In the genomic region with DNA sequence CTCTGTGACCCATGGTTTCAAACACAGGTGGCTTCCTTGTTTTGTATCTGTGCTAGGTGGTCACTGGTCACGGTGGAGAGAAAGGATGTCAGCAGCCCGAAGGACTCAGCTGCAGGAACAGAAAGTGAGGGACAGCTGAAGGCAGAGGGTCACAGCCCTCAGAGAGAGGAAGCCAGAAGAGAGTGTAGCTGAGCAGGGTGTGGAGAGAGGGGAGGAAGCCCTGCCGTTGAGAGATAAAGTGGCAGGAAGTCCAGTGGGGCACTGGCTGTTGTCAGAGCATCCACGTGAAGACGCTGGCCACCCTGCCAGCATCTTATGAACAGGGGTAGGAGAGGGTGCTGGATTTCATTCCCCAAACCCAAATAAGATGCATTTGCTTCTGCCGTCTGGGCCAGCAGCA, we compare ENCODE assay signal across 1 cellular context.
A peak's percentile ranks its signal among the peaks of the same experiment; 100 is the strongest.
TF ChIP-seq lines count a peak whose summit lies in the region.

No MANE protein-coding gene starts in this region.

TF ChIP-seq in K562, 482 proteins besides CTCF, POLR2A, EP300 and RAD21 (continued from another document and continues in another):
- TF ChIP-seq, protein P1, sequence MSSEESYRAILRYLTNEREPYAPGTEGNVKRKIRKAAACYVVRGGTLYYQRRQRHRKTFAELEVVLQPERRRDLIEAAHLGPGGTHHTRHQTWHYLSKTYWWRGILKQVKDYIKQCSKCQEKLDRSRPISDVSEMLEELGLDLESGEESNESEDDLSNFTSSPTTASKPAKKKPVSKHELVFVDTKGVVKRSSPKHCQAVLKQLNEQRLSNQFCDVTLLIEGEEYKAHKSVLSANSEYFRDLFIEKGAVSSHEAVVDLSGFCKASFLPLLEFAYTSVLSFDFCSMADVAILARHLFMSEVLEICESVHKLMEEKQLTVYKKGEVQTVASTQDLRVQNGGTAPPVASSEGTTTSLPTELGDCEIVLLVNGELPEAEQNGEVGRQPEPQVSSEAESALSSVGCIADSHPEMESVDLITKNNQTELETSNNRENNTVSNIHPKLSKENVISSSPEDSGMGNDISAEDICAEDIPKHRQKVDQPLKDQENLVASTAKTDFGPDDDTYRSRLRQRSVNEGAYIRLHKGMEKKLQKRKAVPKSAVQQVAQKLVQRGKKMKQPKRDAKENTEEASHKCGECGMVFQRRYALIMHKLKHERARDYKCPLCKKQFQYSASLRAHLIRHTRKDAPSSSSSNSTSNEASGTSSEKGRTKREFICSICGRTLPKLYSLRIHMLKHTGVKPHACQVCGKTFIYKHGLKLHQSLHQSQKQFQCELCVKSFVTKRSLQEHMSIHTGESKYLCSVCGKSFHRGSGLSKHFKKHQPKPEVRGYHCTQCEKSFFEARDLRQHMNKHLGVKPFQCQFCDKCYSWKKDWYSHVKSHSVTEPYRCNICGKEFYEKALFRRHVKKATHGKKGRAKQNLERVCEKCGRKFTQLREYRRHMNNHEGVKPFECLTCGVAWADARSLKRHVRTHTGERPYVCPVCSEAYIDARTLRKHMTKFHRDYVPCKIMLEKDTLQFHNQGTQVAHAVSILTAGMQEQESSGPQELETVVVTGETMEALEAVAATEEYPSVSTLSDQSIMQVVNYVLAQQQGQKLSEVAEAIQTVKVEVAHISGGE (CRISPR knock-in tag; IDR thresholded peaks at IDR 0.05) = 0 out of 6 replicates have a peak, but pooled peaks of 1 of the 3 experiments have one; percentile 16
- TF ChIP-seq NR1H2 (CRISPR knock-in tag; IDR thresholded peaks at IDR 0.05) (no peak), KDM2B (CRISPR knock-in tag; IDR thresholded peaks at IDR 0.05) (no peak), EHMT2 (IDR thresholded peaks at IDR 0.05) (0 out of 2 replicates have a peak, but pooled peaks have one; percentile 40), CBX3 (IDR thresholded peaks at IDR 0.05; ENCODE audit: borderline replicate concordance in 1 of 2, low read length in 2 of 2) (peak in 1 of 2 experiments; percentile 54; a peak in 1 of 3 replicates), TRIM24 (IDR thresholded peaks at IDR 0.05) (peak; percentile 51 to 67; a peak in 2 of 4 replicates), HDAC1 (IDR thresholded peaks at IDR 0.05) (peak; percentile 24 to 70; a peak in 2 of 4 replicates), CTBP1 (IDR thresholded peaks at IDR 0.05; ENCODE audit: borderline replicate concordance) (peak; percentile 86), SPI1 (IDR thresholded peaks at IDR 0.05; ENCODE audit: borderline replicate concordance, low read depth, low read length) (peak; percentile 94), MYNN (IDR thresholded peaks at IDR 0.05) (peak; percentile 76; the same call in 1 of the 2 replicates), MYNN (CRISPR knock-in tag; IDR thresholded peaks at IDR 0.05) (no peak), ZFP36 (IDR thresholded peaks at IDR 0.05; ENCODE audit: low read depth, low read length, partially characterized antibody) (peak; percentile 18), KAT2B (IDR thresholded peaks at IDR 0.05; ENCODE audit: low read depth, low read length) (no peak), E2F3 (CRISPR knock-in tag; IDR thresholded peaks at IDR 0.05) (peak; percentile 16; the same call in 1 of the 2 replicates), KDM4B (IDR thresholded peaks at IDR 0.05; ENCODE audit: borderline replicate concordance in 2 of 2, low read depth in 1 of 2) (no peak)
- TF ChIP-seq, protein P2, sequence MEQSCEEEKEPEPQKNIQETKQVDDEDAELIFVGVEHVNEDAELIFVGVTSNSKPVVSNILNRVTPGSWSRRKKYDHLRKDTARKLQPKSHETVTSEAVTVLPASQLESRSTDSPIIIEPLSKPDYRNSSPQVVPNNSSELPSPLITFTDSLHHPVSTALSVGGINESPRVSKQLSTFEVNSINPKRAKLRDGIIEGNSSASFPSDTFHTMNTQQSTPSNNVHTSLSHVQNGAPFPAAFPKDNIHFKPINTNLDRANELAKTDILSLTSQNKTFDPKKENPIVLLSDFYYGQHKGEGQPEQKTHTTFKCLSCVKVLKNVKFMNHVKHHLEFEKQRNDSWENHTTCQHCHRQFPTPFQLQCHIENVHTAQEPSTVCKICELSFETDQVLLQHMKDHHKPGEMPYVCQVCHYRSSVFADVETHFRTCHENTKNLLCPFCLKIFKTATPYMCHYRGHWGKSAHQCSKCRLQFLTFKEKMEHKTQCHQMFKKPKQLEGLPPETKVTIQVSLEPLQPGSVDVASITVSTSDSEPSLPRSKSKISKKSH (CRISPR knock-in tag; IDR thresholded peaks at IDR 0.05) = no peak
- TF ChIP-seq, protein P3, sequence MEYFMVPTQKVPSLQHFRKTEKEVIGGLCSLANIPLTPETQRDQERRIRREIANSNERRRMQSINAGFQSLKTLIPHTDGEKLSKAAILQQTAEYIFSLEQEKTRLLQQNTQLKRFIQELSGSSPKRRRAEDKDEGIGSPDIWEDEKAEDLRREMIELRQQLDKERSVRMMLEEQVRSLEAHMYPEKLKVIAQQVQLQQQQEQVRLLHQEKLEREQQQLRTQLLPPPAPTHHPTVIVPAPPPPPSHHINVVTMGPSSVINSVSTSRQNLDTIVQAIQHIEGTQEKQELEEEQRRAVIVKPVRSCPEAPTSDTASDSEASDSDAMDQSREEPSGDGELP (CRISPR knock-in tag; IDR thresholded peaks at IDR 0.05; ENCODE audit: borderline replicate concordance) = peak; percentile 83; the same call in 1 of the 2 replicates
- TF ChIP-seq, protein P4, sequence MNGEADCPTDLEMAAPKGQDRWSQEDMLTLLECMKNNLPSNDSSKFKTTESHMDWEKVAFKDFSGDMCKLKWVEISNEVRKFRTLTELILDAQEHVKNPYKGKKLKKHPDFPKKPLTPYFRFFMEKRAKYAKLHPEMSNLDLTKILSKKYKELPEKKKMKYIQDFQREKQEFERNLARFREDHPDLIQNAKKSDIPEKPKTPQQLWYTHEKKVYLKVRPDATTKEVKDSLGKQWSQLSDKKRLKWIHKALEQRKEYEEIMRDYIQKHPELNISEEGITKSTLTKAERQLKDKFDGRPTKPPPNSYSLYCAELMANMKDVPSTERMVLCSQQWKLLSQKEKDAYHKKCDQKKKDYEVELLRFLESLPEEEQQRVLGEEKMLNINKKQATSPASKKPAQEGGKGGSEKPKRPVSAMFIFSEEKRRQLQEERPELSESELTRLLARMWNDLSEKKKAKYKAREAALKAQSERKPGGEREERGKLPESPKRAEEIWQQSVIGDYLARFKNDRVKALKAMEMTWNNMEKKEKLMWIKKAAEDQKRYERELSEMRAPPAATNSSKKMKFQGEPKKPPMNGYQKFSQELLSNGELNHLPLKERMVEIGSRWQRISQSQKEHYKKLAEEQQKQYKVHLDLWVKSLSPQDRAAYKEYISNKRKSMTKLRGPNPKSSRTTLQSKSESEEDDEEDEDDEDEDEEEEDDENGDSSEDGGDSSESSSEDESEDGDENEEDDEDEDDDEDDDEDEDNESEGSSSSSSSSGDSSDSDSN (IDR thresholded peaks at IDR 0.05; ENCODE audit: borderline replicate concordance in 1 of 2, low read depth in 2 of 2, low read length in 2 of 2) = 0 out of 4 replicates have a peak, but pooled peaks of 1 of the 2 experiments have one; percentile 24
- TF ChIP-seq, protein P5, sequence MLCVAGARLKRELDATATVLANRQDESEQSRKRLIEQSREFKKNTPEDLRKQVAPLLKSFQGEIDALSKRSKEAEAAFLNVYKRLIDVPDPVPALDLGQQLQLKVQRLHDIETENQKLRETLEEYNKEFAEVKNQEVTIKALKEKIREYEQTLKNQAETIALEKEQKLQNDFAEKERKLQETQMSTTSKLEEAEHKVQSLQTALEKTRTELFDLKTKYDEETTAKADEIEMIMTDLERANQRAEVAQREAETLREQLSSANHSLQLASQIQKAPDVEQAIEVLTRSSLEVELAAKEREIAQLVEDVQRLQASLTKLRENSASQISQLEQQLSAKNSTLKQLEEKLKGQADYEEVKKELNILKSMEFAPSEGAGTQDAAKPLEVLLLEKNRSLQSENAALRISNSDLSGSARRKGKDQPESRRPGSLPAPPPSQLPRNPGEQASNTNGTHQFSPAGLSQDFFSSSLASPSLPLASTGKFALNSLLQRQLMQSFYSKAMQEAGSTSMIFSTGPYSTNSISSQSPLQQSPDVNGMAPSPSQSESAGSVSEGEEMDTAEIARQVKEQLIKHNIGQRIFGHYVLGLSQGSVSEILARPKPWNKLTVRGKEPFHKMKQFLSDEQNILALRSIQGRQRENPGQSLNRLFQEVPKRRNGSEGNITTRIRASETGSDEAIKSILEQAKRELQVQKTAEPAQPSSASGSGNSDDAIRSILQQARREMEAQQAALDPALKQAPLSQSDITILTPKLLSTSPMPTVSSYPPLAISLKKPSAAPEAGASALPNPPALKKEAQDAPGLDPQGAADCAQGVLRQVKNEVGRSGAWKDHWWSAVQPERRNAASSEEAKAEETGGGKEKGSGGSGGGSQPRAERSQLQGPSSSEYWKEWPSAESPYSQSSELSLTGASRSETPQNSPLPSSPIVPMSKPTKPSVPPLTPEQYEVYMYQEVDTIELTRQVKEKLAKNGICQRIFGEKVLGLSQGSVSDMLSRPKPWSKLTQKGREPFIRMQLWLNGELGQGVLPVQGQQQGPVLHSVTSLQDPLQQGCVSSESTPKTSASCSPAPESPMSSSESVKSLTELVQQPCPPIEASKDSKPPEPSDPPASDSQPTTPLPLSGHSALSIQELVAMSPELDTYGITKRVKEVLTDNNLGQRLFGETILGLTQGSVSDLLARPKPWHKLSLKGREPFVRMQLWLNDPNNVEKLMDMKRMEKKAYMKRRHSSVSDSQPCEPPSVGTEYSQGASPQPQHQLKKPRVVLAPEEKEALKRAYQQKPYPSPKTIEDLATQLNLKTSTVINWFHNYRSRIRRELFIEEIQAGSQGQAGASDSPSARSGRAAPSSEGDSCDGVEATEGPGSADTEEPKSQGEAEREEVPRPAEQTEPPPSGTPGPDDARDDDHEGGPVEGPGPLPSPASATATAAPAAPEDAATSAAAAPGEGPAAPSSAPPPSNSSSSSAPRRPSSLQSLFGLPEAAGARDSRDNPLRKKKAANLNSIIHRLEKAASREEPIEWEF (CRISPR knock-in tag; IDR thresholded peaks at IDR 0.05) = no peak
- TF ChIP-seq, protein P6, sequence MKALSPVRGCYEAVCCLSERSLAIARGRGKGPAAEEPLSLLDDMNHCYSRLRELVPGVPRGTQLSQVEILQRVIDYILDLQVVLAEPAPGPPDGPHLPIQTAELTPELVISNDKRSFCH (CRISPR knock-in tag; IDR thresholded peaks at IDR 0.05) = no peak
- TF ChIP-seq, protein P6 (tag; IDR thresholded peaks at IDR 0.05) = peak; percentile 69; the same call in 1 of the 2 replicates
- TF ChIP-seq, protein P7, sequence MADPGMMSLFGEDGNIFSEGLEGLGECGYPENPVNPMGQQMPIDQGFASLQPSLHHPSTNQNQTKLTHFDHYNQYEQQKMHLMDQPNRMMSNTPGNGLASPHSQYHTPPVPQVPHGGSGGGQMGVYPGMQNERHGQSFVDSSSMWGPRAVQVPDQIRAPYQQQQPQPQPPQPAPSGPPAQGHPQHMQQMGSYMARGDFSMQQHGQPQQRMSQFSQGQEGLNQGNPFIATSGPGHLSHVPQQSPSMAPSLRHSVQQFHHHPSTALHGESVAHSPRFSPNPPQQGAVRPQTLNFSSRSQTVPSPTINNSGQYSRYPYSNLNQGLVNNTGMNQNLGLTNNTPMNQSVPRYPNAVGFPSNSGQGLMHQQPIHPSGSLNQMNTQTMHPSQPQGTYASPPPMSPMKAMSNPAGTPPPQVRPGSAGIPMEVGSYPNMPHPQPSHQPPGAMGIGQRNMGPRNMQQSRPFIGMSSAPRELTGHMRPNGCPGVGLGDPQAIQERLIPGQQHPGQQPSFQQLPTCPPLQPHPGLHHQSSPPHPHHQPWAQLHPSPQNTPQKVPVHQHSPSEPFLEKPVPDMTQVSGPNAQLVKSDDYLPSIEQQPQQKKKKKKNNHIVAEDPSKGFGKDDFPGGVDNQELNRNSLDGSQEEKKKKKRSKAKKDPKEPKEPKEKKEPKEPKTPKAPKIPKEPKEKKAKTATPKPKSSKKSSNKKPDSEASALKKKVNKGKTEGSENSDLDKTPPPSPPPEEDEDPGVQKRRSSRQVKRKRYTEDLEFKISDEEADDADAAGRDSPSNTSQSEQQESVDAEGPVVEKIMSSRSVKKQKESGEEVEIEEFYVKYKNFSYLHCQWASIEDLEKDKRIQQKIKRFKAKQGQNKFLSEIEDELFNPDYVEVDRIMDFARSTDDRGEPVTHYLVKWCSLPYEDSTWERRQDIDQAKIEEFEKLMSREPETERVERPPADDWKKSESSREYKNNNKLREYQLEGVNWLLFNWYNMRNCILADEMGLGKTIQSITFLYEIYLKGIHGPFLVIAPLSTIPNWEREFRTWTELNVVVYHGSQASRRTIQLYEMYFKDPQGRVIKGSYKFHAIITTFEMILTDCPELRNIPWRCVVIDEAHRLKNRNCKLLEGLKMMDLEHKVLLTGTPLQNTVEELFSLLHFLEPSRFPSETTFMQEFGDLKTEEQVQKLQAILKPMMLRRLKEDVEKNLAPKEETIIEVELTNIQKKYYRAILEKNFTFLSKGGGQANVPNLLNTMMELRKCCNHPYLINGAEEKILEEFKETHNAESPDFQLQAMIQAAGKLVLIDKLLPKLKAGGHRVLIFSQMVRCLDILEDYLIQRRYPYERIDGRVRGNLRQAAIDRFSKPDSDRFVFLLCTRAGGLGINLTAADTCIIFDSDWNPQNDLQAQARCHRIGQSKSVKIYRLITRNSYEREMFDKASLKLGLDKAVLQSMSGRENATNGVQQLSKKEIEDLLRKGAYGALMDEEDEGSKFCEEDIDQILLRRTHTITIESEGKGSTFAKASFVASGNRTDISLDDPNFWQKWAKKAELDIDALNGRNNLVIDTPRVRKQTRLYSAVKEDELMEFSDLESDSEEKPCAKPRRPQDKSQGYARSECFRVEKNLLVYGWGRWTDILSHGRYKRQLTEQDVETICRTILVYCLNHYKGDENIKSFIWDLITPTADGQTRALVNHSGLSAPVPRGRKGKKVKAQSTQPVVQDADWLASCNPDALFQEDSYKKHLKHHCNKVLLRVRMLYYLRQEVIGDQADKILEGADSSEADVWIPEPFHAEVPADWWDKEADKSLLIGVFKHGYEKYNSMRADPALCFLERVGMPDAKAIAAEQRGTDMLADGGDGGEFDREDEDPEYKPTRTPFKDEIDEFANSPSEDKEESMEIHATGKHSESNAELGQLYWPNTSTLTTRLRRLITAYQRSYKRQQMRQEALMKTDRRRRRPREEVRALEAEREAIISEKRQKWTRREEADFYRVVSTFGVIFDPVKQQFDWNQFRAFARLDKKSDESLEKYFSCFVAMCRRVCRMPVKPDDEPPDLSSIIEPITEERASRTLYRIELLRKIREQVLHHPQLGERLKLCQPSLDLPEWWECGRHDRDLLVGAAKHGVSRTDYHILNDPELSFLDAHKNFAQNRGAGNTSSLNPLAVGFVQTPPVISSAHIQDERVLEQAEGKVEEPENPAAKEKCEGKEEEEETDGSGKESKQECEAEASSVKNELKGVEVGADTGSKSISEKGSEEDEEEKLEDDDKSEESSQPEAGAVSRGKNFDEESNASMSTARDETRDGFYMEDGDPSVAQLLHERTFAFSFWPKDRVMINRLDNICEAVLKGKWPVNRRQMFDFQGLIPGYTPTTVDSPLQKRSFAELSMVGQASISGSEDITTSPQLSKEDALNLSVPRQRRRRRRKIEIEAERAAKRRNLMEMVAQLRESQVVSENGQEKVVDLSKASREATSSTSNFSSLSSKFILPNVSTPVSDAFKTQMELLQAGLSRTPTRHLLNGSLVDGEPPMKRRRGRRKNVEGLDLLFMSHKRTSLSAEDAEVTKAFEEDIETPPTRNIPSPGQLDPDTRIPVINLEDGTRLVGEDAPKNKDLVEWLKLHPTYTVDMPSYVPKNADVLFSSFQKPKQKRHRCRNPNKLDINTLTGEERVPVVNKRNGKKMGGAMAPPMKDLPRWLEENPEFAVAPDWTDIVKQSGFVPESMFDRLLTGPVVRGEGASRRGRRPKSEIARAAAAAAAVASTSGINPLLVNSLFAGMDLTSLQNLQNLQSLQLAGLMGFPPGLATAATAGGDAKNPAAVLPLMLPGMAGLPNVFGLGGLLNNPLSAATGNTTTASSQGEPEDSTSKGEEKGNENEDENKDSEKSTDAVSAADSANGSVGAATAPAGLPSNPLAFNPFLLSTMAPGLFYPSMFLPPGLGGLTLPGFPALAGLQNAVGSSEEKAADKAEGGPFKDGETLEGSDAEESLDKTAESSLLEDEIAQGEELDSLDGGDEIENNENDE (IDR thresholded peaks at IDR 0.05; ENCODE audit: low read depth, low read length) = no peak
